3 cellular contexts compared by ENCODE assay signal in the genomic region with DNA sequence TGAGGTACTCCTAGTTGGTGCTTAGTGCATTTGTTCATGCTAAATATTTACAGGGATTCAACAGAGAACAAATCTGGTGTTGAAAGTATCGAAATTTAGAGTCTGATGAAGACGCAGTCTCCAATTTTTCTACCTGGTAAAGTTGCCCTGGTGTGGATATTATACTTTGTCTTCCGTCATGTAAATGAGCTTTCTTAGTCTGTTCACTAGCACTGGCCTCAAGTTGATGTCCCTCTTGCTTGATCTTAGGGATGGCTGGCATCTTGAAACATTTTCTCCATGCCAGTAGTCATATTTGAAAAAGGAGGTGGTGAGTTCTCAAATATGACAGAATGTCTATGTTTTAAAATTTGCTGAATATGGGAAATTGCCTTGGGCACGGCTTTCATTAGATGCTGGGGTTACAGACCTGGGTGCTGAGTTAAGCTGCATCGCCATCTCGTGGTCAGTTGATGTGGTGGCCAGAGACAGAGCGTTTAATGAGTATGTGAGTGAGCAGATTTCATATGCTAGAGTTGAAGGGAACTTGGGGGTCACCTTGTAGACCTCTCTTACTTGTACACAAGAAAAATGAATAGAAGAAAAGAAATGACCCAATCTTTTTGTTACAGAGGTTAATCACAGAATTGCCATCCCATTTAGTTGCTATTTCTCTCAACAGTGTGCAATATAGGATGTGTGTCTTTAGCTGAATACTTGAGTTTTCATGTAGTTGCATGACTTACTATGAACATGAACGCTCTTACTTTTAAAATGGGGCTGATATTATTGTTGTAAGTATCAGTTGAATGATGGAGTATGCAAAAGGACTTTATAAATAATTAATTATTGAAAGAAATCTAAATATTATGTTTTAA.
TF ChIP-seq lines count a peak whose summit lies in the region.

No MANE protein-coding gene starts in this region.

TF ChIP-seq in HCT116, 20 proteins besides CTCF, POLR2A, EP300 and RAD21 (continued from another document):
- TF ChIP-seq SIN3A (IDR thresholded peaks at IDR 0.05; ENCODE audit: low read depth) = no peak

TF ChIP-seq in SK-N-SH treated with all-trans-retinoic acid at 6 μM for 48 hours, 23 proteins besides CTCF, POLR2A, EP300 and RAD21 (continued from another document):
- TF ChIP-seq, protein P1, sequence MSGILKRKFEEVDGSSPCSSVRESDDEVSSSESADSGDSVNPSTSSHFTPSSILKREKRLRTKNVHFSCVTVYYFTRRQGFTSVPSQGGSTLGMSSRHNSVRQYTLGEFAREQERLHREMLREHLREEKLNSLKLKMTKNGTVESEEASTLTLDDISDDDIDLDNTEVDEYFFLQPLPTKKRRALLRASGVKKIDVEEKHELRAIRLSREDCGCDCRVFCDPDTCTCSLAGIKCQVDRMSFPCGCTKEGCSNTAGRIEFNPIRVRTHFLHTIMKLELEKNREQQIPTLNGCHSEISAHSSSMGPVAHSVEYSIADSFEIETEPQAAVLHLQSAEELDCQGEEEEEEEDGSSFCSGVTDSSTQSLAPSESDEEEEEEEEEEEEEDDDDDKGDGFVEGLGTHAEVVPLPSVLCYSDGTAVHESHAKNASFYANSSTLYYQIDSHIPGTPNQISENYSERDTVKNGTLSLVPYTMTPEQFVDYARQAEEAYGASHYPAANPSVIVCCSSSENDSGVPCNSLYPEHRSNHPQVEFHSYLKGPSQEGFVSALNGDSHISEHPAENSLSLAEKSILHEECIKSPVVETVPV (CRISPR knock-in tag; IDR thresholded peaks at IDR 0.05) = no peak
- TF ChIP-seq ISL1 (CRISPR knock-in tag; IDR thresholded peaks at IDR 0.05) (no peak), ZNF8 (CRISPR knock-in tag; IDR thresholded peaks at IDR 0.05) (no peak), ZFP3 (CRISPR knock-in tag; IDR thresholded peaks at IDR 0.05) (no peak), ZNF565 (CRISPR knock-in tag; conservative IDR thresholded peaks at IDR 0.05; ENCODE audit: low read depth) (no peak), ESRRG (CRISPR knock-in tag; IDR thresholded peaks at IDR 0.05) (no peak), ZNF70 (CRISPR knock-in tag; IDR thresholded peaks at IDR 0.05) (no peak), PPARA (CRISPR knock-in tag; IDR thresholded peaks at IDR 0.05; ENCODE audit: borderline replicate concordance) (no peak), BACH2 (CRISPR knock-in tag; IDR thresholded peaks at IDR 0.05; ENCODE audit: borderline replicate concordance) (no peak), CSDC2 (CRISPR knock-in tag; IDR thresholded peaks at IDR 0.05) (no peak)
- TF ChIP-seq, protein P2, sequence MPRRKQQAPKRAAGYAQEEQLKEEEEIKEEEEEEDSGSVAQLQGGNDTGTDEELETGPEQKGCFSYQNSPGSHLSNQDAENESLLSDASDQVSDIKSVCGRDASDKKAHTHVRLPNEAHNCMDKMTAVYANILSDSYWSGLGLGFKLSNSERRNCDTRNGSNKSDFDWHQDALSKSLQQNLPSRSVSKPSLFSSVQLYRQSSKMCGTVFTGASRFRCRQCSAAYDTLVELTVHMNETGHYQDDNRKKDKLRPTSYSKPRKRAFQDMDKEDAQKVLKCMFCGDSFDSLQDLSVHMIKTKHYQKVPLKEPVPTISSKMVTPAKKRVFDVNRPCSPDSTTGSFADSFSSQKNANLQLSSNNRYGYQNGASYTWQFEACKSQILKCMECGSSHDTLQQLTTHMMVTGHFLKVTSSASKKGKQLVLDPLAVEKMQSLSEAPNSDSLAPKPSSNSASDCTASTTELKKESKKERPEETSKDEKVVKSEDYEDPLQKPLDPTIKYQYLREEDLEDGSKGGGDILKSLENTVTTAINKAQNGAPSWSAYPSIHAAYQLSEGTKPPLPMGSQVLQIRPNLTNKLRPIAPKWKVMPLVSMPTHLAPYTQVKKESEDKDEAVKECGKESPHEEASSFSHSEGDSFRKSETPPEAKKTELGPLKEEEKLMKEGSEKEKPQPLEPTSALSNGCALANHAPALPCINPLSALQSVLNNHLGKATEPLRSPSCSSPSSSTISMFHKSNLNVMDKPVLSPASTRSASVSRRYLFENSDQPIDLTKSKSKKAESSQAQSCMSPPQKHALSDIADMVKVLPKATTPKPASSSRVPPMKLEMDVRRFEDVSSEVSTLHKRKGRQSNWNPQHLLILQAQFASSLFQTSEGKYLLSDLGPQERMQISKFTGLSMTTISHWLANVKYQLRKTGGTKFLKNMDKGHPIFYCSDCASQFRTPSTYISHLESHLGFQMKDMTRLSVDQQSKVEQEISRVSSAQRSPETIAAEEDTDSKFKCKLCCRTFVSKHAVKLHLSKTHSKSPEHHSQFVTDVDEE (CRISPR knock-in tag; IDR thresholded peaks at IDR 0.05) = no peak
TF ChIP-seq in SK-N-SH treated with all-trans-retinoic acid at 6 μM for 48 hours: peak in this region for 0.

TF ChIP-seq in K562, 482 proteins besides CTCF, POLR2A, EP300 and RAD21 (continued from another document):
- TF ChIP-seq, protein P3, sequence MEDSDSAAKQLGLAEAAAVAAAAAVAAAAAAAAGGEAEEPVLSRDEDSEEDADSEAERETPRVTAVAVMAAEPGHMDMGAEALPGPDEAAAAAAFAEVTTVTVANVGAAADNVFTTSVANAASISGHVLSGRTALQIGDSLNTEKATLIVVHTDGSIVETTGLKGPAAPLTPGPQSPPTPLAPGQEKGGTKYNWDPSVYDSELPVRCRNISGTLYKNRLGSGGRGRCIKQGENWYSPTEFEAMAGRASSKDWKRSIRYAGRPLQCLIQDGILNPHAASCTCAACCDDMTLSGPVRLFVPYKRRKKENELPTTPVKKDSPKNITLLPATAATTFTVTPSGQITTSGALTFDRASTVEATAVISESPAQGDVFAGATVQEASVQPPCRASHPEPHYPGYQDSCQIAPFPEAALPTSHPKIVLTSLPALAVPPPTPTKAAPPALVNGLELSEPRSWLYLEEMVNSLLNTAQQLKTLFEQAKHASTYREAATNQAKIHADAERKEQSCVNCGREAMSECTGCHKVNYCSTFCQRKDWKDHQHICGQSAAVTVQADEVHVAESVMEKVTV (CRISPR knock-in tag; IDR thresholded peaks at IDR 0.05) = 0 out of 2 replicates have a peak, but pooled peaks have one; percentile 8
- TF ChIP-seq, protein P4, sequence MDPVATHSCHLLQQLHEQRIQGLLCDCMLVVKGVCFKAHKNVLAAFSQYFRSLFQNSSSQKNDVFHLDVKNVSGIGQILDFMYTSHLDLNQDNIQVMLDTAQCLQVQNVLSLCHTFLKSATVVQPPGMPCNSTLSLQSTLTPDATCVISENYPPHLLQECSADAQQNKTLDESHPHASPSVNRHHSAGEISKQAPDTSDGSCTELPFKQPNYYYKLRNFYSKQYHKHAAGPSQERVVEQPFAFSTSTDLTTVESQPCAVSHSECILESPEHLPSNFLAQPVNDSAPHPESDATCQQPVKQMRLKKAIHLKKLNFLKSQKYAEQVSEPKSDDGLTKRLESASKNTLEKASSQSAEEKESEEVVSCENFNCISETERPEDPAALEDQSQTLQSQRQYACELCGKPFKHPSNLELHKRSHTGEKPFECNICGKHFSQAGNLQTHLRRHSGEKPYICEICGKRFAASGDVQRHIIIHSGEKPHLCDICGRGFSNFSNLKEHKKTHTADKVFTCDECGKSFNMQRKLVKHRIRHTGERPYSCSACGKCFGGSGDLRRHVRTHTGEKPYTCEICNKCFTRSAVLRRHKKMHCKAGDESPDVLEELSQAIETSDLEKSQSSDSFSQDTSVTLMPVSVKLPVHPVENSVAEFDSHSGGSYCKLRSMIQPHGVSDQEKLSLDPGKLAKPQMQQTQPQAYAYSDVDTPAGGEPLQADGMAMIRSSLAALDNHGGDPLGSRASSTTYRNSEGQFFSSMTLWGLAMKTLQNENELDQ (CRISPR knock-in tag; IDR thresholded peaks at IDR 0.05; ENCODE audit: borderline replicate concordance) = no peak
- TF ChIP-seq MAFK (IDR thresholded peaks at IDR 0.05; ENCODE audit: low read length) = peak; percentile 87
- peak; percentile 47; the same call in 1 of the 2 replicates for TF ChIP-seq SMC3 (conservative IDR thresholded peaks at IDR 0.05; ENCODE audit: insufficient read depth, low read depth, low read length)
- TF ChIP-seq ZNF316 (IDR thresholded peaks at IDR 0.05) = peak; percentile 96
- TF ChIP-seq, protein P5, sequence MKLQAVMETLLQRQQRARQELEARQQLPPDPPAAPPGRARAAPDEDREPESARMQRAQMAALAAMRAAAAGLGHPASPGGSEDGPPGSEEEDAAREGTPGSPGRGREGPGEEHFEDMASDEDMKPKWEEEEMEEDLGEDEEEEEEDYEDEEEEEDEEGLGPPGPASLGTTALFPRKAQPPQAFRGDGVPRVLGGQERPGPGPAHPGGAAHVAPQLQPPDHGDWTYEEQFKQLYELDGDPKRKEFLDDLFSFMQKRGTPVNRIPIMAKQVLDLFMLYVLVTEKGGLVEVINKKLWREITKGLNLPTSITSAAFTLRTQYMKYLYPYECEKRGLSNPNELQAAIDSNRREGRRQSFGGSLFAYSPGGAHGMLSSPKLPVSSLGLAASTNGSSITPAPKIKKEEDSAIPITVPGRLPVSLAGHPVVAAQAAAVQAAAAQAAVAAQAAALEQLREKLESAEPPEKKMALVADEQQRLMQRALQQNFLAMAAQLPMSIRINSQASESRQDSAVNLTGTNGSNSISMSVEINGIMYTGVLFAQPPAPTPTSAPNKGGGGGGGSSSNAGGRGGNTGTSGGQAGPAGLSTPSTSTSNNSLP (IDR thresholded peaks at IDR 0.05; ENCODE audit: borderline replicate concordance, low read depth, low read length) = no peak
- peak; percentile 88 for TF ChIP-seq MAFF (IDR thresholded peaks at IDR 0.05; ENCODE audit: low read length)
- TF ChIP-seq, protein P6, sequence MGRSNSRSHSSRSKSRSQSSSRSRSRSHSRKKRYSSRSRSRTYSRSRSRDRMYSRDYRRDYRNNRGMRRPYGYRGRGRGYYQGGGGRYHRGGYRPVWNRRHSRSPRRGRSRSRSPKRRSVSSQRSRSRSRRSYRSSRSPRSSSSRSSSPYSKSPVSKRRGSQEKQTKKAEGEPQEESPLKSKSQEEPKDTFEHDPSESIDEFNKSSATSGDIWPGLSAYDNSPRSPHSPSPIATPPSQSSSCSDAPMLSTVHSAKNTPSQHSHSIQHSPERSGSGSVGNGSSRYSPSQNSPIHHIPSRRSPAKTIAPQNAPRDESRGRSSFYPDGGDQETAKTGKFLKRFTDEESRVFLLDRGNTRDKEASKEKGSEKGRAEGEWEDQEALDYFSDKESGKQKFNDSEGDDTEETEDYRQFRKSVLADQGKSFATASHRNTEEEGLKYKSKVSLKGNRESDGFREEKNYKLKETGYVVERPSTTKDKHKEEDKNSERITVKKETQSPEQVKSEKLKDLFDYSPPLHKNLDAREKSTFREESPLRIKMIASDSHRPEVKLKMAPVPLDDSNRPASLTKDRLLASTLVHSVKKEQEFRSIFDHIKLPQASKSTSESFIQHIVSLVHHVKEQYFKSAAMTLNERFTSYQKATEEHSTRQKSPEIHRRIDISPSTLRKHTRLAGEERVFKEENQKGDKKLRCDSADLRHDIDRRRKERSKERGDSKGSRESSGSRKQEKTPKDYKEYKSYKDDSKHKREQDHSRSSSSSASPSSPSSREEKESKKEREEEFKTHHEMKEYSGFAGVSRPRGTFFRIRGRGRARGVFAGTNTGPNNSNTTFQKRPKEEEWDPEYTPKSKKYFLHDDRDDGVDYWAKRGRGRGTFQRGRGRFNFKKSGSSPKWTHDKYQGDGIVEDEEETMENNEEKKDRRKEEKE (IDR thresholded peaks at IDR 0.05; ENCODE audit: borderline replicate concordance in 1 of 2, control insufficient read depth in 1 of 2, low read depth in 2 of 2, low read length in 1 of 2) = no peak
TF ChIP-seq in K562: peak in this region for 7.
